Comparison of ENCODE assay signal across 16 cellular contexts in the genomic region with DNA sequence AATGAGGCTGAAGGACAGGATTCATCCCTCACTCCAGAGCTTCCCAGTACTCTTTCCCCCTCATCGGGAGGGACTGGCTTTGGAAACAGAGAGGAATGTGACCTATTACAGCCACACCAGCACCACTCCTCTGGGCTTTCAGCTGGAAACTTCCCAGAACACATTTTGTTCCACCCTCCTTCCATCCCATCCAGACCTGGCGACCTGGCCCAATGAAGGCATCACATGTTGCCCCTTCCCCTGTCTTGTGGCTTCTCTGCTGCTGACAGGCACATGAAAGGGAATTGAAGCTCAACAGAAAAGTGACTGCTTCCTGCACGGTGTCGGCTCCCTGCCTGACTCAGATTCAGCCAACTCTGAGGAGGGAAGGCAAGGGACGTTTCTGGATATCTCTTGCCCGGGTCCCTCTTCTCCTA. TPM values are rescaled to one million over a fixed set of nuclear protein-coding genes. Genes with fewer than 3 reads are reported as not detected.
DNase-seq lines count a peak whose midpoint lies in the region; ATAC-seq and TF ChIP-seq lines count a peak whose summit lies in the region.
"Had no signal": no experiment of that assay in that cellular context is flagged by ENCODE, and none has a peak within 500 bp of the region (broad histone marks: within the 10 kb centered on the region; RNA-seq: fewer than 3 reads in every experiment).

No MANE protein-coding gene starts in this region.

- H3K27me3 ChIP-seq in DND-41 (ENCODE audit: insufficient read depth, low read length, poor library complexity), result peaks cover 35% of the 10 kb centered on the region

- H3K27ac ChIP-seq in DND-41 (ENCODE audit: low read length) (no peak overlapping the region), skin epidermis (peak overlapping the region in 20 of 21 experiments; percentile 2 to 80 (median 58))

- no peaks in the 10 kb centered on the region for H3K36me3 ChIP-seq in DND-41 (ENCODE audit: insufficient read depth, low read length)

- H3K9ac ChIP-seq in DND-41 (ENCODE audit: low read depth, low read length), result no peak overlapping the region

- H3K4me3 ChIP-seq in DND-41 (ENCODE audit: low read depth in 1 of 2, low read length in 2 of 2) (no peak overlapping the region), lower leg skin (ENCODE audit: low read depth, poor library complexity, severe bottlenecking) (no peak overlapping the region), skin epidermis (no peak overlapping the region)

- H3K9me3 Mint-ChIP-seq in chondrocyte (ENCODE audit: low read depth), result no peaks in the 10 kb centered on the region
- no peaks in the 10 kb centered on the region for H3K9me3 Mint-ChIP-seq in activated CD4-positive, alpha-beta T cell treated with anti-CD3 and anti-CD28 coated beads, Interleukin-2, amount 10 ng/mL, durations not matched to agents 7 days and 5 days
- H3K9me3 Mint-ChIP-seq: activated B cell treated with CpG ODN at 0.5 μM for 24 hours; activated T-helper 1 cell treated with anti-CD3 and anti-CD28 coated beads, Interleukin-12 subunit alpha, Interleukin-12 subunit beta, Interleukin-2, Interleukin-4 antibody, amounts not matched to agents 30 ng/mL and 10 ng/mL and 1 ng/mL, durations not matched to agents 14 hours and 24 hours and 36 hours; stimulated activated effector memory CD8-positive, alpha-beta T cell treated with anti-CD3 and anti-CD28 coated beads, Interleukin-12 subunit alpha, Interleukin-12 subunit beta, amount 100 ng/mL, for 72 hours had no signal

- H3K4me3 Mint-ChIP-seq in chondrocyte (ENCODE audit: unreplicated experiment), result peak overlapping the region; percentile 39
- H3K4me3 Mint-ChIP-seq in activated CD4-positive, alpha-beta T cell treated with anti-CD3 and anti-CD28 coated beads, Interleukin-2, amount 10 ng/mL, durations not matched to agents 7 days and 5 days, result no peak overlapping the region
- H3K4me3 Mint-ChIP-seq: activated B cell treated with CpG ODN at 0.5 μM for 24 hours; activated T-helper 1 cell treated with anti-CD3 and anti-CD28 coated beads, Interleukin-12 subunit alpha, Interleukin-12 subunit beta, Interleukin-2, Interleukin-4 antibody, amounts not matched to agents 30 ng/mL and 10 ng/mL and 1 ng/mL, durations not matched to agents 14 hours and 24 hours and 36 hours; CD4-positive, CD25-positive, alpha-beta regulatory T cell; stimulated activated effector memory CD8-positive, alpha-beta T cell treated with anti-CD3 and anti-CD28 coated beads, Interleukin-12 subunit alpha, Interleukin-12 subunit beta, amount 100 ng/mL, for 72 hours had no signal

- peaks cover 51% of the 10 kb centered on the region for H3K4me1 Mint-ChIP-seq in chondrocyte (ENCODE audit: low read depth)
- H3K4me1 Mint-ChIP-seq in activated CD4-positive, alpha-beta T cell treated with anti-CD3 and anti-CD28 coated beads, Interleukin-2, amount 10 ng/mL, durations not matched to agents 7 days and 5 days, result no peaks in the 10 kb centered on the region
- H3K4me1 Mint-ChIP-seq: stimulated activated effector memory CD8-positive, alpha-beta T cell treated with anti-CD3 and anti-CD28 coated beads, Interleukin-12 subunit alpha, Interleukin-12 subunit beta, amount 100 ng/mL, for 72 hours had no signal

- H3K27me3 Mint-ChIP-seq in chondrocyte (ENCODE audit: low read depth), result no peaks in the 10 kb centered on the region
- peaks cover 51% of the 10 kb centered on the region for H3K27me3 Mint-ChIP-seq in activated CD4-positive, alpha-beta T cell treated with anti-CD3 and anti-CD28 coated beads, Interleukin-2, amount 10 ng/mL, durations not matched to agents 7 days and 5 days

- H3K9me3 ChIP-seq in DND-41 (ENCODE audit: insufficient read depth, low read length, severe bottlenecking), result no peaks in the 10 kb centered on the region

- ATAC-seq in DND-41 (ENCODE audit: insufficient read depth, low read depth), result peak; percentile 66
- ATAC-seq: stimulated activated effector memory CD8-positive, alpha-beta T cell treated with anti-CD3 and anti-CD28 coated beads, Interleukin-12 subunit alpha, Interleukin-12 subunit beta, amount 100 ng/mL, for 72 hours had no signal

- no peaks in the 10 kb centered on the region for H3K79me2 ChIP-seq in DND-41 (ENCODE audit: insufficient read depth, low read length)

- CTCF ChIA-PET in activated CD4-positive, alpha-beta T cell treated with anti-CD3 and anti-CD28 coated beads, Interleukin-2, amount 10 ng/mL, durations not matched to agents 7 days and 5 days (lab: Charles Lee), result interaction anchor here (0.9 to 1.1 kb wide), 2 partner anchors 10 to 20 kb away, joined by 3 read pairs; no protein-coding TSS in a partner anchor

- POLR2A ChIA-PET in activated CD4-positive, alpha-beta T cell treated with anti-CD3 and anti-CD28 coated beads, Interleukin-2, amount 10 ng/mL, durations not matched to agents 7 days and 5 days (lab: Charles Lee), result no interaction called here

- peaks cover 7% of the 10 kb centered on the region for H3K36me3 Mint-ChIP-seq in chondrocyte (ENCODE audit: low read depth)
- no peaks in the 10 kb centered on the region for H3K36me3 Mint-ChIP-seq in activated CD4-positive, alpha-beta T cell treated with anti-CD3 and anti-CD28 coated beads, Interleukin-2, amount 10 ng/mL, durations not matched to agents 7 days and 5 days (ENCODE audit: low read depth)
- H3K36me3 Mint-ChIP-seq: CD4-positive, CD25-positive, alpha-beta regulatory T cell; stimulated activated effector memory CD8-positive, alpha-beta T cell treated with anti-CD3 and anti-CD28 coated beads, Interleukin-12 subunit alpha, Interleukin-12 subunit beta, amount 100 ng/mL, for 72 hours had no signal

- no peak overlapping the region for H2AFZ ChIP-seq in DND-41 (ENCODE audit: low read depth, low read length)

- no peak for TF ChIP-seq CTCF in DND-41 (IDR thresholded peaks at IDR 0.05; ENCODE audit: borderline replicate concordance, extremely low read depth, low read length, poor library complexity, severe bottlenecking)
- TF ChIP-seq CTCF in chondrocyte (IDR thresholded peaks at IDR 0.05), result no peak
- TF ChIP-seq CTCF in lower leg skin (IDR thresholded peaks at IDR 0.05), result no peak

- intact Hi-C loops in lower leg skin (cut with DNase I; ENCODE audit: low total_unique reads), result loop anchor here (5.0 kb wide), 1 partner anchor 447 kb away; no protein-coding TSS in a partner anchor

- no peak for TF ChIP-seq POLR2A in lower leg skin (IDR thresholded peaks at IDR 0.05)

- no peak overlapping the region for H3K4me2 ChIP-seq in DND-41 (ENCODE audit: insufficient read depth, low read length)

- H4K20me1 ChIP-seq in DND-41 (ENCODE audit: insufficient read depth, low read length), result no peaks in the 10 kb centered on the region

- peak overlapping the region; percentile 90 for H3K27ac Mint-ChIP-seq in chondrocyte (ENCODE audit: unreplicated experiment)
- H3K27ac Mint-ChIP-seq in activated CD4-positive, alpha-beta T cell treated with anti-CD3 and anti-CD28 coated beads, Interleukin-2, amount 10 ng/mL, durations not matched to agents 7 days and 5 days, result no peak overlapping the region
- H3K27ac Mint-ChIP-seq: activated B cell treated with CpG ODN at 0.5 μM for 24 hours; activated T-helper 1 cell treated with anti-CD3 and anti-CD28 coated beads, Interleukin-12 subunit alpha, Interleukin-12 subunit beta, Interleukin-2, Interleukin-4 antibody, amounts not matched to agents 30 ng/mL and 10 ng/mL and 1 ng/mL, durations not matched to agents 14 hours and 24 hours and 36 hours; CD4-positive, CD25-positive, alpha-beta regulatory T cell; stimulated activated effector memory CD8-positive, alpha-beta T cell treated with anti-CD3 and anti-CD28 coated beads, Interleukin-12 subunit alpha, Interleukin-12 subunit beta, amount 100 ng/mL, for 72 hours had no signal

- H3K4me1 ChIP-seq in DND-41 (ENCODE audit: insufficient read depth, low read length), result no peaks in the 10 kb centered on the region

- no peak for DNase-seq in DND-41
- no peak for DNase-seq in chondrocyte (ENCODE audit: low spot score)
- peak; percentile 77 to 91 for DNase-seq in lower leg skin (ENCODE audit: low spot score in 2 of 2)
- DNase-seq in globus pallidus (ENCODE audit: low spot score), result no peak
- DNase-seq in activated CD4-positive, alpha-beta T cell treated with anti-CD3 and anti-CD28 coated beads, Interleukin-2, amount 10 ng/mL, durations not matched to agents 7 days and 5 days, result no peak
- no peak for DNase-seq in D341Med (ENCODE audit: low spot score)
- no peak for DNase-seq in NCI-H146 (lab: John Stamatoyannopoulos, UW)
- DNase-seq: activated B cell treated with CpG ODN at 0.5 μM for 24 hours; CD4-positive, CD25-positive, alpha-beta regulatory T cell; cerebellar nuclear complex; foreskin melanocyte; NCI-H510A treated with DMSO at 0.1 percent for 48 hours; stimulated activated CD4-positive, alpha-beta T cell treated with anti-CD3 and anti-CD28 coated beads, Interleukin-15, amount 100 ng/mL, for 24 hours had no signal

- 4 to 11% methylated on average over 6 of the region's 6 CpGs for WGBS in lower leg skin, 2 donors

RNA-seq across cellular contexts. Expression of gene IRAG1, which starts 19.1 kb away (rescaled TPM):
- total RNA-seq in chondrocyte, result 19.2 to 51.0 TPM (median 50.6 TPM) in 3 replicates
- 10 to 100 TPM in 1 of 4 donors, 1 to 10 TPM in 3; 2.0 to 10.9 (median 4.0) TPM for total RNA-seq in lower leg skin
- total RNA-seq in activated CD4-positive, alpha-beta T cell treated with anti-CD3 and anti-CD28 coated beads, Interleukin-2, amount 10 ng/mL, durations not matched to agents 7 days and 5 days, result not detected
- total RNA-seq: activated B cell treated with CpG ODN at 0.5 μM for 24 hours; activated T-helper 1 cell treated with anti-CD3 and anti-CD28 coated beads, Interleukin-12 subunit alpha, Interleukin-12 subunit beta, Interleukin-2, Interleukin-4 antibody, amounts not matched to agents 30 ng/mL and 10 ng/mL and 1 ng/mL, durations not matched to agents 14 hours and 24 hours and 36 hours; CD4-positive, CD25-positive, alpha-beta regulatory T cell had no signal

Comparison
In these comparisons a context has a peak if more than half of its experiments do, and no peak if none do; other contexts are left out.
1. DNase-seq: peak in lower leg skin (2 of 2); none in DND-41 (single experiment), chondrocyte (single experiment), globus pallidus (single experiment), activated CD4-positive, alpha-beta T cell treated with anti-CD3 and anti-CD28 coated beads, Interleukin-2, amount 10 ng/mL, durations not matched to agents 7 days and 5 days (single experiment), D341Med (single experiment) and NCI-H146 (single experiment).